Comparison of ENCODE assay signal across 1 cellular context in genomic region chr14:21103710-21104447, GRCh38.
TF ChIP-seq lines count a peak whose summit lies in the region.

No MANE protein-coding gene starts in this region.

TF ChIP-seq in HepG2, 621 proteins besides CTCF, POLR2A, EP300 and RAD21 (continued from another document and continues in another):
- TF ChIP-seq ZGPAT (CRISPR knock-in tag; IDR thresholded peaks at IDR 0.05), result peak; percentile 98
- TF ChIP-seq KDM5A (IDR thresholded peaks at IDR 0.05; ENCODE audit: borderline replicate concordance, low read length), result peak; percentile 82; the same call in 1 of the 2 replicates
- peak; percentile 57; the same call in 1 of the 2 replicates for TF ChIP-seq ETV5 (CRISPR knock-in tag; IDR thresholded peaks at IDR 0.05; ENCODE audit: borderline replicate concordance)
- TF ChIP-seq ZNF747 (CRISPR knock-in tag; IDR thresholded peaks at IDR 0.05; ENCODE audit: borderline replicate concordance), result peak; percentile 100
- TF ChIP-seq ZNF503 (CRISPR knock-in tag; IDR thresholded peaks at IDR 0.05), result peak; percentile 87
- TF ChIP-seq ATM (IDR thresholded peaks at IDR 0.05; ENCODE audit: borderline replicate concordance), result no peak
- TF ChIP-seq AGO1 (IDR thresholded peaks at IDR 0.05; ENCODE audit: low read depth, low read length, poor library complexity, severe bottlenecking), result peak; percentile 88
- peak; percentile 98 for TF ChIP-seq ZNF839 (CRISPR knock-in tag; IDR thresholded peaks at IDR 0.05; ENCODE audit: borderline replicate concordance)
- peak; percentile 93 for TF ChIP-seq ZNF142 (CRISPR knock-in tag; IDR thresholded peaks at IDR 0.05)
- peak; percentile 90 for TF ChIP-seq HOXA3 (CRISPR knock-in tag; IDR thresholded peaks at IDR 0.05)
- peak; percentile 87; the same call in 1 of the 2 replicates for TF ChIP-seq THAP8 (CRISPR knock-in tag; IDR thresholded peaks at IDR 0.05; ENCODE audit: borderline replicate concordance)
- peak; percentile 98 for TF ChIP-seq ZNF451 (CRISPR knock-in tag; IDR thresholded peaks at IDR 0.05)
- peak; percentile 98 for TF ChIP-seq POGK (CRISPR knock-in tag; conservative IDR thresholded peaks at IDR 0.05)
- peak; percentile 31; the same call in 1 of the 2 replicates for TF ChIP-seq STAT5B (CRISPR knock-in tag; IDR thresholded peaks at IDR 0.05)
- TF ChIP-seq MATR3 (CRISPR knock-in tag; IDR thresholded peaks at IDR 0.05), result no peak
- TF ChIP-seq LRRFIP1 (CRISPR knock-in tag; conservative IDR thresholded peaks at IDR 0.05), result no peak
- no peak for TF ChIP-seq BRCA1 (CRISPR knock-in tag; IDR thresholded peaks at IDR 0.05)
- no peak for TF ChIP-seq HDAC6 (IDR thresholded peaks at IDR 0.05; ENCODE audit: low read depth, low read length)
- no peak; the same call in 1 of the 2 replicates for TF ChIP-seq GZF1 (CRISPR knock-in tag; IDR thresholded peaks at IDR 0.05)
- no peak; the same call in 1 of the 2 replicates for TF ChIP-seq MYNN (CRISPR knock-in tag; IDR thresholded peaks at IDR 0.05; ENCODE audit: low read depth)
- peak; percentile 100 for TF ChIP-seq ZNF430 (CRISPR knock-in tag; IDR thresholded peaks at IDR 0.05)
- TF ChIP-seq ZNF687 (CRISPR knock-in tag; IDR thresholded peaks at IDR 0.05), result peak; percentile 100
- TF ChIP-seq IKZF1 (IDR thresholded peaks at IDR 0.05), result no peak
- TF ChIP-seq ZBTB25 (CRISPR knock-in tag; IDR thresholded peaks at IDR 0.05), result peak; percentile 90
- TF ChIP-seq REPIN1 (CRISPR knock-in tag; IDR thresholded peaks at IDR 0.05; ENCODE audit: borderline replicate concordance, low read depth), result peak; percentile 100
- TF ChIP-seq ZNF83 (CRISPR knock-in tag; IDR thresholded peaks at IDR 0.05; ENCODE audit: borderline replicate concordance), result peak; percentile 99
- TF ChIP-seq NR0B2 (CRISPR knock-in tag; IDR thresholded peaks at IDR 0.05), result peak; percentile 94
- peak; percentile 90; the same call in 1 of the 2 replicates for TF ChIP-seq KLF13 (CRISPR knock-in tag; IDR thresholded peaks at IDR 0.05)
- TF ChIP-seq SOX5 (CRISPR knock-in tag; IDR thresholded peaks at IDR 0.05; ENCODE audit: borderline replicate concordance), result peak; percentile 41; the same call in 1 of the 2 replicates
- peak; percentile 98 for TF ChIP-seq PAWR (CRISPR knock-in tag; IDR thresholded peaks at IDR 0.05; ENCODE audit: borderline replicate concordance)
- TF ChIP-seq ZNF879 (CRISPR knock-in tag; IDR thresholded peaks at IDR 0.05), result peak; percentile 99
- peak; percentile 98 for TF ChIP-seq E2F1 (CRISPR knock-in tag; IDR thresholded peaks at IDR 0.05)
- TF ChIP-seq REXO4 (CRISPR knock-in tag; IDR thresholded peaks at IDR 0.05; ENCODE audit: borderline replicate concordance), result peak; percentile 96
- no peak for TF ChIP-seq RAD51 (IDR thresholded peaks at IDR 0.05; ENCODE audit: borderline replicate concordance)
- peak; percentile 56; the same call in 1 of the 2 replicates for TF ChIP-seq ZNF460 (CRISPR knock-in tag; IDR thresholded peaks at IDR 0.05; ENCODE audit: borderline replicate concordance)
- peak; percentile 99; the same call in 1 of the 2 replicates for TF ChIP-seq ZNF674 (CRISPR knock-in tag; IDR thresholded peaks at IDR 0.05; ENCODE audit: low read depth)
